In the genomic region with DNA sequence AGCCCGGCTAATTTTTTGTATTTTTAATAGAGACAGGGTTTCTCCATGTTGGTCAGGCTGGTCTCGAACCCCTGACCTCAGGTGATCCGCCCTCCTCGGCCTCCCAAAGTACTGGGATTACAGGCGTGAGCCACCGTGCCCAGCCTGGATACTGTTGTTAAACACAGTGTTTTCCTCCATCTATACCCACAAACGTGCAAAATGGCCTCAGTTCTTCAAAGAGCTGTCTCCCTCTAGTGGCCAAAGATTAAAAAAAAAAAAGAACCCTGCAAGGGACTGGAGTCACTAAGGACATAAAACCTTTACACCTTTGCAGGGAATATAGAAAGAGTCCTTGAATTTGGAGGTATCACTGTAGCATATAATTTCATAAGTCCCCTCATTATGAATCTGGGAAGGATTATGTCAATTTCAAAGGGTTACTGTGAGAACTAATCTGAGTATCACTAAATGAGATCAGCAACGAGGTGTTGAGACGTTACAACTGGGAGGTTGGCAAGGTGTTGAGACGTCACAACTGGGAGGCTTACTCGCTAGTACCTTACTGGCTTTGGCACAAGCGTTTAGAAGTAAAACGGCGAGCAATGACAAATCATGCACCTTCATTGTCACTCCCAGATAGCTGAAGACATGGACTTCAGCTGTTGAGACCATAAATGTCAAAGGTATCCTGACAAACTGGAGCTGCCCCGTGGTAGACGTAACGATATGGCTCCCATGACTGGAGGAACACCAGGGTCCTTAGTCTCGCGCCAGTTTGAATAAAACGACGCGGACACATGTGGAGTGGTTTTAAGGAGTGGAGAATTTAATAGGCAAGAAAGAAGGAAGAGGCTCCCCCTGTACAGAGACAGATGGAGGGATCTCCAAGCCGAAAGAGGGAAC, we compare ENCODE assay signal across 8 cellular contexts. TPM values are rescaled to one million over a fixed set of nuclear protein-coding genes. Genes with fewer than 3 reads are reported as not detected.
A peak's percentile ranks its signal among the peaks of the same experiment; 100 is the strongest.
DNase-seq lines count a peak whose midpoint lies in the region; ATAC-seq and TF ChIP-seq lines count a peak whose summit lies in the region.

No MANE protein-coding gene starts in this region.

- ATAC-seq in GM18511 (IDR thresholded peaks at IDR 0.05; ENCODE audit: unreplicated experiment): peak; percentile 85

- intact Hi-C loops in uterus (cut with DNase I; ENCODE audit: low total_unique reads): no loop called here

- DNase-seq in BE2C (peak; percentile 37), HuH-7.5 (ENCODE audit: low spot score) (peak; percentile 15), brain microvascular endothelial cell (peak; percentile 20), left kidney (ENCODE audit: low read depth, low spot score) (peak; percentile 83), uterus (no peak)
- no peak for DNase-seq in T-helper 2 cell treated with Interferon-gamma antibody and Interleukin-4, amounts not matched to agents 5 μg/mL and 100 μg/mL, for 36 hours (ENCODE audit: low spot score)

- H3K27ac ChIP-seq in OCI-LY3 (ENCODE audit: low read length): no peak overlapping the region
- no peak overlapping the region for H3K27ac ChIP-seq in brain microvascular endothelial cell
- H3K27ac ChIP-seq in uterus: no peak overlapping the region

- TF ChIP-seq POLR2A in uterus (IDR thresholded peaks at IDR 0.05): no peak

- H3K9me3 Mint-ChIP-seq in T-helper 2 cell treated with Interferon-gamma antibody and Interleukin-4, amounts not matched to agents 5 μg/mL and 100 μg/mL, for 36 hours: no peaks in the 10 kb centered on the region

- H3K36me3 Mint-ChIP-seq in T-helper 2 cell treated with Interferon-gamma antibody and Interleukin-4, amounts not matched to agents 5 μg/mL and 100 μg/mL, for 36 hours (ENCODE audit: low read depth): no peaks in the 10 kb centered on the region

- H3K4me3 ChIP-seq in BE2C (ENCODE audit: low read depth, low read length): no peak overlapping the region
- no peak overlapping the region for H3K4me3 ChIP-seq in OCI-LY3 (ENCODE audit: low read length)
- H3K4me3 ChIP-seq in brain microvascular endothelial cell (ENCODE audit: low read depth, low read length): no peak overlapping the region
- no peak overlapping the region for H3K4me3 ChIP-seq in uterus

- H3K27me3 ChIP-seq in BE2C: no peaks in the 10 kb centered on the region
- H3K27me3 ChIP-seq in OCI-LY3 (ENCODE audit: low read depth, low read length): no peaks in the 10 kb centered on the region
- no peaks in the 10 kb centered on the region for H3K27me3 ChIP-seq in brain microvascular endothelial cell (replicated peaks)
- no peaks in the 10 kb centered on the region for H3K27me3 ChIP-seq in uterus

- no peaks in the 10 kb centered on the region; the same call in 1 of the 2 replicates for H3K4me1 ChIP-seq in BE2C
- H3K4me1 ChIP-seq in OCI-LY3 (ENCODE audit: low read length): no peaks in the 10 kb centered on the region
- no peaks in the 10 kb centered on the region for H3K4me1 ChIP-seq in uterus

- H3K36me3 ChIP-seq in BE2C: no peaks in the 10 kb centered on the region
- H3K36me3 ChIP-seq in OCI-LY3 (replicated peaks; ENCODE audit: low read depth, low read length): no peaks in the 10 kb centered on the region
- H3K36me3 ChIP-seq in brain microvascular endothelial cell (replicated peaks): no peaks in the 10 kb centered on the region
- H3K36me3 ChIP-seq in uterus: no peaks in the 10 kb centered on the region

- H3K27me3 Mint-ChIP-seq in T-helper 2 cell treated with Interferon-gamma antibody and Interleukin-4, amounts not matched to agents 5 μg/mL and 100 μg/mL, for 36 hours (ENCODE audit: low read depth): peaks cover 4% of the 10 kb centered on the region

- in situ Hi-C loops in brain microvascular endothelial cell (cut with HindIII; ENCODE audit: low pct_ligation_motif_present, low sequenced_read_pairs): no loop called here

- H3K27ac Mint-ChIP-seq in T-helper 2 cell treated with Interferon-gamma antibody and Interleukin-4, amounts not matched to agents 5 μg/mL and 100 μg/mL, for 36 hours: no peak overlapping the region

- H3K4me3 Mint-ChIP-seq in T-helper 2 cell treated with Interferon-gamma antibody and Interleukin-4, amounts not matched to agents 5 μg/mL and 100 μg/mL, for 36 hours: no peak overlapping the region

- no peak overlapping the region for H2AFZ ChIP-seq in OCI-LY3 (ENCODE audit: low read depth, low read length)

- no peak overlapping the region for H3K4me2 ChIP-seq in OCI-LY3 (ENCODE audit: low read length)

- H3K4me1 Mint-ChIP-seq in T-helper 2 cell treated with Interferon-gamma antibody and Interleukin-4, amounts not matched to agents 5 μg/mL and 100 μg/mL, for 36 hours (ENCODE audit: low read depth): peaks cover 11% of the 10 kb centered on the region

- TF ChIP-seq CTCF in BE2C (IDR thresholded peaks at IDR 0.05; ENCODE audit: low read depth, low read length) (peak; percentile 72), OCI-LY3 (IDR thresholded peaks at IDR 0.05; ENCODE audit: low read depth, low read length) (peak; percentile 34), brain microvascular endothelial cell (IDR thresholded peaks at IDR 0.05; ENCODE audit: low read depth, low read length, missing control alignments) (peak; percentile 58), uterus (IDR thresholded peaks at IDR 0.05) (peak; percentile 8 to 38 (median 25))

- H3K79me2 ChIP-seq in OCI-LY3 (ENCODE audit: low read length): no peaks in the 10 kb centered on the region

- H3K9me3 ChIP-seq in BE2C: no peaks in the 10 kb centered on the region
- H3K9me3 ChIP-seq in OCI-LY3 (ENCODE audit: insufficient read depth, low read length): no peaks in the 10 kb centered on the region
- H3K9me3 ChIP-seq in uterus: no peaks in the 10 kb centered on the region

- H3K9ac ChIP-seq in OCI-LY3 (ENCODE audit: low read length): no peak overlapping the region

- H4K20me1 ChIP-seq in OCI-LY3 (ENCODE audit: insufficient read depth, low read length): no peaks in the 10 kb centered on the region

RNA-seq across cellular contexts. Expression of gene ENPP6, which starts 33.4 kb away (rescaled TPM):
- 0.45 TPM for polyA plus RNA-seq in BE2C (2012; ENCODE audit: insufficient read depth, insufficient read length, low read depth)
- total RNA-seq in uterus: under 1 TPM in 1 of 4 donors, not detected in 3; 0.97 TPM

Comparison
In these comparisons a context has a peak if more than half of its experiments do, and no peak if none do; other contexts are left out.
1. DNase-seq: peak in BE2C (single experiment), HuH-7.5 (single experiment), brain microvascular endothelial cell (single experiment) and left kidney (single experiment); none in uterus (0 of 2) and T-helper 2 cell treated with Interferon-gamma antibody and Interleukin-4, amounts not matched to agents 5 μg/mL and 100 μg/mL, for 36 hours (single experiment).
2. Peak in every context shown above with its lines, with median percentiles within 50 percentile points of each other: CTCF ChIP-seq.